ENCODE assay signal across 8 cellular contexts in the genomic region with DNA sequence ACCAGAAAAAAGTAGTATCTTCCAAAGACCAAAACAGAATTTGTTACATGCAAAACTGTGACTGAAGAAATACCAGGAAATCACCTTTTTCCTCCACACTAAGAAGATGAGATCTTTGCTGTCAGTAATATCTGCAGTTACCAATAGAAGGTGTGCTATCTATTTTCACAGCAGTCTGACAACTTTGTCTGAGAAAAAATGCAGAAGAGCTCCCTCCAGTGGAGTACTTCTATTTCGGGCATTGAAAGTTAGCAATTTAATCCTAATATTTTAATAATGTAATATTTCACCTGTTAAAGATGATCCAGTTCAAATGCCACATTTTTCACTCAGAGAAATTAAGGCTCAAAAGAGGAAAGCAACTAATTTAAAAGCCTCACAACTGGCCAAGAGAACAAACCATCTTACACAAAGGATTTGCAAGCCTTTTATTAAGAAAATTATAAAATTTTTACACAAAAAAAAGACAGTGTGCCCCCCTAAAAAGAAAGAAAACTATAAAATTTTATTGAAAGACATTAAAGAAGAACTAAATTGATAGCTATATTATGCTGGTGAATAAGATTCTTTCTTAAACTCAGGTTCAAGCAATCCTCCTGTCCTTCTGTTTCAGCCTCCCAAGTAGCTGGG. TPM values are rescaled to one million over a fixed set of nuclear protein-coding genes. Genes with fewer than 3 reads are reported as not detected.
A peak's percentile ranks its signal among the peaks of the same experiment; 100 is the strongest.
DNase-seq lines count a peak whose midpoint lies in the region; ATAC-seq and TF ChIP-seq lines count a peak whose summit lies in the region.

No MANE protein-coding gene starts in this region.

- H3K4me2 ChIP-seq in GM23338 (no peak overlapping the region), neural progenitor cell (no peak overlapping the region)

- DNase-seq in NCI-H1417 (lab: John Stamatoyannopoulos, UW) (peak; percentile 3 to 46 (median 26)), NCI-H1417 treated with DMSO at 0.1 percent for 48 hours (lab: John Stamatoyannopoulos, UW) (no peak), GM23338 (ENCODE audit: low spot score) (peak; percentile 51), NCI-H1694 treated with DMSO at 0.1 percent for 48 hours (lab: John Stamatoyannopoulos, UW) (peak; percentile 43), cerebellar cortex (ENCODE audit: low spot score) (peak; percentile 39), neural progenitor cell (ENCODE audit: low spot score) (no peak)

- TF ChIP-seq CTCF in GM23338 (conservative IDR thresholded peaks at IDR 0.05; ENCODE audit: low read depth in 2 of 2): peak; percentile 61 to 88
- TF ChIP-seq CTCF in neural progenitor cell (IDR thresholded peaks at IDR 0.05): peak; percentile 62

- H3K4me3 ChIP-seq in GM23338 (no peak overlapping the region), neural progenitor cell (no peak overlapping the region)

- no peaks in the 10 kb centered on the region for H3K4me1 ChIP-seq in GM23338 (ENCODE audit: insufficient read depth)
- no peaks in the 10 kb centered on the region for H3K4me1 ChIP-seq in neural progenitor cell

- H2AFZ ChIP-seq in GM23338: no peak overlapping the region
- no peak overlapping the region for H2AFZ ChIP-seq in neural progenitor cell (replicated peaks)

- no peak overlapping the region for H3K27ac Mint-ChIP-seq in GM23338
- no peak overlapping the region for H3K27ac Mint-ChIP-seq in neural progenitor cell

- H3K79me2 ChIP-seq in GM23338 (replicated peaks; ENCODE audit: insufficient read depth) (peaks cover 35% of the 10 kb centered on the region), neural progenitor cell (ENCODE audit: low read depth) (peaks cover 55% of the 10 kb centered on the region)

- no peaks in the 10 kb centered on the region; the same call in 1 of the 2 replicates for H3K36me3 ChIP-seq in GM23338 (ENCODE audit: insufficient read depth)
- peaks cover 3% of the 10 kb centered on the region for H3K36me3 ChIP-seq in neural progenitor cell

- no peaks in the 10 kb centered on the region for H3K9me2 ChIP-seq in GM23338 (ENCODE audit: insufficient read depth)

- peaks cover 25% of the 10 kb centered on the region for H3K36me3 Mint-ChIP-seq in GM23338 (ENCODE audit: low read depth)
- H3K36me3 Mint-ChIP-seq in neural progenitor cell: peaks cover 17% of the 10 kb centered on the region

- H3K9me3 ChIP-seq in neural progenitor cell (ENCODE audit: low read depth): peaks cover 7% of the 10 kb centered on the region

- H3K27me3 Mint-ChIP-seq in GM23338 (ENCODE audit: insufficient read depth, low read depth, poor library complexity) (no peaks in the 10 kb centered on the region), neural progenitor cell (ENCODE audit: insufficient read depth, low read depth) (no peaks in the 10 kb centered on the region)

- ATAC-seq in GM23338 (no peak), HG03025 (IDR thresholded peaks at IDR 0.05; ENCODE audit: low FRiP score, unreplicated experiment) (no peak), HG03045 (IDR thresholded peaks at IDR 0.05; ENCODE audit: unreplicated experiment) (no peak)

- H3K27ac ChIP-seq in GM23338 (ENCODE audit: low read depth): no peak overlapping the region
- no peak overlapping the region for H3K27ac ChIP-seq in neural progenitor cell

- no peaks in the 10 kb centered on the region for H3F3A ChIP-seq in GM23338 (replicated peaks; ENCODE audit: low read depth)
- no peaks in the 10 kb centered on the region for H3F3A ChIP-seq in neural progenitor cell (ENCODE audit: low read depth)

- H3K9ac ChIP-seq in neural progenitor cell: no peak overlapping the region

- H3K4me1 Mint-ChIP-seq in GM23338: peaks cover 3% of the 10 kb centered on the region; the same call in 1 of the 3 replicates
- no peaks in the 10 kb centered on the region for H3K4me1 Mint-ChIP-seq in neural progenitor cell

- H3K4me3 Mint-ChIP-seq in GM23338 (no peak overlapping the region), neural progenitor cell (no peak overlapping the region)

- H3K27me3 ChIP-seq in GM23338 (ENCODE audit: insufficient read depth): no peaks in the 10 kb centered on the region
- H3K27me3 ChIP-seq in neural progenitor cell: no peaks in the 10 kb centered on the region

- peaks cover 6% of the 10 kb centered on the region for H4K20me1 ChIP-seq in GM23338 (replicated peaks; ENCODE audit: insufficient read depth)
- no peaks in the 10 kb centered on the region for H4K20me1 ChIP-seq in neural progenitor cell (ENCODE audit: low read depth)

- H3K9me3 Mint-ChIP-seq in GM23338 (peaks cover 13% of the 10 kb centered on the region), neural progenitor cell (peaks cover 17% of the 10 kb centered on the region)

TF ChIP-seq in GM23338, 12 proteins besides CTCF, POLR2A, EP300 and RAD21 (continues in another document):
- no peak for TF ChIP-seq STAT1 (IDR thresholded peaks at IDR 0.05; ENCODE audit: unreplicated experiment)
- TF ChIP-seq POLR2AphosphoS5 (IDR thresholded peaks at IDR 0.05; ENCODE audit: low read depth): no peak
- TF ChIP-seq NANOG (IDR thresholded peaks at IDR 0.05; ENCODE audit: borderline replicate concordance): no peak
- no peak for TF ChIP-seq JUNB (IDR thresholded peaks at IDR 0.05; ENCODE audit: unreplicated experiment)
- no peak for TF ChIP-seq EZH2 (IDR thresholded peaks at IDR 0.05; ENCODE audit: low read depth, unreplicated experiment)
- TF ChIP-seq, protein P1, sequence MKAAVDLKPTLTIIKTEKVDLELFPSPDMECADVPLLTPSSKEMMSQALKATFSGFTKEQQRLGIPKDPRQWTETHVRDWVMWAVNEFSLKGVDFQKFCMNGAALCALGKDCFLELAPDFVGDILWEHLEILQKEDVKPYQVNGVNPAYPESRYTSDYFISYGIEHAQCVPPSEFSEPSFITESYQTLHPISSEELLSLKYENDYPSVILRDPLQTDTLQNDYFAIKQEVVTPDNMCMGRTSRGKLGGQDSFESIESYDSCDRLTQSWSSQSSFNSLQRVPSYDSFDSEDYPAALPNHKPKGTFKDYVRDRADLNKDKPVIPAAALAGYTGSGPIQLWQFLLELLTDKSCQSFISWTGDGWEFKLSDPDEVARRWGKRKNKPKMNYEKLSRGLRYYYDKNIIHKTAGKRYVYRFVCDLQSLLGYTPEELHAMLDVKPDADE (IDR thresholded peaks at IDR 0.05): no peak
- TF ChIP-seq EZH2phosphoT487 (IDR thresholded peaks at IDR 0.05; ENCODE audit: unreplicated experiment): no peak
- TF ChIP-seq CREB1 (CRISPR knock-in tag; IDR thresholded peaks at IDR 0.05; ENCODE audit: low read depth): no peak
- TF ChIP-seq, protein P2, sequence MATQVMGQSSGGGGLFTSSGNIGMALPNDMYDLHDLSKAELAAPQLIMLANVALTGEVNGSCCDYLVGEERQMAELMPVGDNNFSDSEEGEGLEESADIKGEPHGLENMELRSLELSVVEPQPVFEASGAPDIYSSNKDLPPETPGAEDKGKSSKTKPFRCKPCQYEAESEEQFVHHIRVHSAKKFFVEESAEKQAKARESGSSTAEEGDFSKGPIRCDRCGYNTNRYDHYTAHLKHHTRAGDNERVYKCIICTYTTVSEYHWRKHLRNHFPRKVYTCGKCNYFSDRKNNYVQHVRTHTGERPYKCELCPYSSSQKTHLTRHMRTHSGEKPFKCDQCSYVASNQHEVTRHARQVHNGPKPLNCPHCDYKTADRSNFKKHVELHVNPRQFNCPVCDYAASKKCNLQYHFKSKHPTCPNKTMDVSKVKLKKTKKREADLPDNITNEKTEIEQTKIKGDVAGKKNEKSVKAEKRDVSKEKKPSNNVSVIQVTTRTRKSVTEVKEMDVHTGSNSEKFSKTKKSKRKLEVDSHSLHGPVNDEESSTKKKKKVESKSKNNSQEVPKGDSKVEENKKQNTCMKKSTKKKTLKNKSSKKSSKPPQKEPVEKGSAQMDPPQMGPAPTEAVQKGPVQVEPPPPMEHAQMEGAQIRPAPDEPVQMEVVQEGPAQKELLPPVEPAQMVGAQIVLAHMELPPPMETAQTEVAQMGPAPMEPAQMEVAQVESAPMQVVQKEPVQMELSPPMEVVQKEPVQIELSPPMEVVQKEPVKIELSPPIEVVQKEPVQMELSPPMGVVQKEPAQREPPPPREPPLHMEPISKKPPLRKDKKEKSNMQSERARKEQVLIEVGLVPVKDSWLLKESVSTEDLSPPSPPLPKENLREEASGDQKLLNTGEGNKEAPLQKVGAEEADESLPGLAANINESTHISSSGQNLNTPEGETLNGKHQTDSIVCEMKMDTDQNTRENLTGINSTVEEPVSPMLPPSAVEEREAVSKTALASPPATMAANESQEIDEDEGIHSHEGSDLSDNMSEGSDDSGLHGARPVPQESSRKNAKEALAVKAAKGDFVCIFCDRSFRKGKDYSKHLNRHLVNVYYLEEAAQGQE (IDR thresholded peaks at IDR 0.05; ENCODE audit: unreplicated experiment): no peak

RNA-seq across cellular contexts. Expression of a gene that starts 50.6 kb away (rescaled TPM):
- total RNA-seq in GM23338 (2014; rRNA removed; shearing (Covaris generic)): 67.9 and 75.0 TPM in 2 replicates
- 35.8 and 38.3 TPM in 2 replicates for polyA plus RNA-seq in GM23338 (2016; fragmentation: Nextera tagmentation; extraction: Ambion mirVana)
- total RNA-seq in neural progenitor cell (ENCODE audit: low replicate concordance): 108 and 142 TPM in 2 replicates

Comparison
In these comparisons a context has a peak if more than half of its experiments do, and no peak if none do; other contexts are left out.
1. DNase-seq: peak in NCI-H1417 (3 of 3), GM23338 (single experiment), NCI-H1694 treated with DMSO at 0.1 percent for 48 hours (single experiment) and cerebellar cortex (single experiment); none in NCI-H1417 treated with DMSO at 0.1 percent for 48 hours (single experiment) and neural progenitor cell (single experiment).